Comparison of ENCODE assay signal across 23 cellular contexts in genomic region chr1:113018911-113019310, GRCh38.
"Had no signal": no experiment of that assay in that cellular context is flagged by ENCODE, and none has a peak within 500 bp of the region (broad histone marks: within the 10 kb centered on the region; RNA-seq: fewer than 3 reads in every experiment).

No MANE protein-coding gene starts in this region.

- H3K4me3 Mint-ChIP-seq: naive thymus-derived CD4-positive, alpha-beta T cell had no signal

- ATAC-seq: left cardiac atrium; left ventricle myocardium superior; naive thymus-derived CD4-positive, alpha-beta T cell had no signal

- H3K4me3 ChIP-seq: dorsolateral prefrontal cortex, hepatocyte, lung, sigmoid colon, skin epidermis, suprapubic skin, thyroid gland, upper lobe of left lung, uterus had no signal

- H3K9me3 ChIP-seq: neutrophil, sigmoid colon, suprapubic skin, thyroid gland, upper lobe of left lung, uterus had no signal

- FAIRE-seq: kidney had no signal

- H3K9me3 Mint-ChIP-seq: naive thymus-derived CD4-positive, alpha-beta T cell had no signal

- H3K27me3 ChIP-seq: dorsolateral prefrontal cortex, hepatocyte, neutrophil, sigmoid colon, suprapubic skin, thyroid gland, upper lobe of left lung, uterus had no signal

- H3K27me3 Mint-ChIP-seq: naive thymus-derived CD4-positive, alpha-beta T cell had no signal

- H3K4me1 ChIP-seq: thyroid gland, upper lobe of left lung, uterus had no signal

- H3K27ac ChIP-seq: dorsolateral prefrontal cortex, hepatocyte, neutrophil, sigmoid colon, skin epidermis, suprapubic skin, thyroid gland, upper lobe of left lung had no signal

- DNase-seq: cortex of kidney; dorsolateral prefrontal cortex; effector CD8-positive, alpha-beta T cell; foreskin melanocyte; head of caudate nucleus; kidney; left cardiac atrium; left ventricle myocardium superior; mesenchymal stem cell; midbrain; naive thymus-derived CD4-positive, alpha-beta T cell; posterior cingulate gyrus; sigmoid colon; stimulated activated CD4-positive, alpha-beta T cell treated with anti-CD3 and anti-CD28 coated beads, Interleukin-12 subunit alpha, Interleukin-12 subunit beta, amount 100 ng/mL, for 4 hours; stimulated activated naive CD4-positive, alpha-beta T cell treated with Interleukin-2 at 50 U/mL for 16 hours; thyroid gland; upper lobe of left lung; uterus had no signal

- H3K36me3 ChIP-seq: neutrophil, sigmoid colon, suprapubic skin, thyroid gland, upper lobe of left lung, uterus had no signal
